25 cellular contexts compared by ENCODE assay signal in genomic region chr19:28523619-28524018, GRCh38.
"Had no signal": no experiment of that assay in that cellular context is flagged by ENCODE, and none has a peak within 500 bp of the region (broad histone marks: within the 10 kb centered on the region; RNA-seq: fewer than 3 reads in every experiment).

No MANE protein-coding gene starts in this region.

- H3K27me3 ChIP-seq: adrenal gland, ascending aorta, brain microvascular endothelial cell, sigmoid colon had no signal

- H3K9me3 Mint-ChIP-seq: activated naive CD4-positive, alpha-beta T cell treated with anti-CD3 and anti-CD28 coated beads, Interleukin-2, amount 50 U/mL, for 72 hours; dendritic cell treated with granulocyte-macrophage colony-stimulating factor and Interleukin-4, amounts not matched to agents 40 ng/mL and 50 ng/mL, for 4 days; naive B cell; type B pancreatic cell had no signal

- DNase-seq: activated CD4-positive, alpha-beta T cell treated with anti-CD3 and anti-CD28 coated beads, Interleukin-2, amount 10 ng/mL, durations not matched to agents 7 days and 5 days; activated CD8-positive, alpha-beta T cell treated with anti-CD3 and anti-CD28 coated beads, Interleukin-2, amount 10 ng/mL, durations not matched to agents 7 days and 5 days; activated T-cell treated with anti-CD3 and anti-CD28 coated beads, Interleukin-2, amount 50 U/mL, for 1 hour; adrenal gland; brain microvascular endothelial cell; caudate nucleus; effector CD4-positive, alpha-beta T cell; left colon; mesendoderm; mucosa of descending colon; naive B cell; nucleus accumbens; posterior cingulate gyrus; retina; sigmoid colon; stimulated activated CD4-positive, alpha-beta T cell treated with anti-CD3 and anti-CD28 coated beads, Interleukin-4, amount 100 ng/mL, for 1 hour; stimulated activated naive CD4-positive, alpha-beta T cell had no signal

- H3K27ac Mint-ChIP-seq: activated CD4-positive, alpha-beta T cell treated with anti-CD3 and anti-CD28 coated beads, Interleukin-2, amount 10 ng/mL, durations not matched to agents 7 days and 5 days; activated CD8-positive, alpha-beta T cell treated with anti-CD3 and anti-CD28 coated beads, Interleukin-2, amount 10 ng/mL, durations not matched to agents 7 days and 5 days; activated naive CD4-positive, alpha-beta T cell treated with anti-CD3 and anti-CD28 coated beads, Interleukin-2, amount 50 U/mL, for 72 hours; dendritic cell treated with granulocyte-macrophage colony-stimulating factor and Interleukin-4, amounts not matched to agents 40 ng/mL and 50 ng/mL, for 4 days; naive B cell; T-helper 2 cell treated with Interferon-gamma antibody and Interleukin-4, amounts not matched to agents 5 μg/mL and 100 μg/mL, for 36 hours; type B pancreatic cell had no signal

- H3K27ac ChIP-seq: adrenal gland, ascending aorta, brain microvascular endothelial cell, sigmoid colon, thoracic aorta, VCaP had no signal

- H3K27me3 Mint-ChIP-seq: activated CD4-positive, alpha-beta T cell treated with anti-CD3 and anti-CD28 coated beads, Interleukin-2, amount 10 ng/mL, durations not matched to agents 7 days and 5 days; naive B cell; type B pancreatic cell had no signal

- H3K4me1 ChIP-seq: adrenal gland, ascending aorta, sigmoid colon had no signal

- H3K9me3 ChIP-seq: adrenal gland, ascending aorta, mucosa of descending colon, sigmoid colon, thoracic aorta had no signal

- H3K36me3 ChIP-seq: adrenal gland, ascending aorta, brain microvascular endothelial cell, sigmoid colon, thoracic aorta had no signal

- H3K4me1 Mint-ChIP-seq: activated CD4-positive, alpha-beta T cell treated with anti-CD3 and anti-CD28 coated beads, Interleukin-2, amount 10 ng/mL, durations not matched to agents 7 days and 5 days; naive B cell had no signal

- H3K4me3 ChIP-seq: adrenal gland, ascending aorta, mucosa of descending colon, sigmoid colon, thoracic aorta had no signal

- ATAC-seq: activated CD4-positive, CD25-positive, alpha-beta regulatory T cell treated with anti-CD3 and anti-CD28 coated beads, Interleukin-2, amount 50 U/mL, for 24 hours; activated CD8-positive, alpha-beta T cell treated with anti-CD3 and anti-CD28 coated beads, Interleukin-2, amount 10 ng/mL, durations not matched to agents 7 days and 5 days; activated naive CD4-positive, alpha-beta T cell treated with anti-CD3 and anti-CD28 coated beads, Interleukin-2, amount 50 U/mL, for 72 hours; left colon; mucosa of descending colon had no signal

- H3K36me3 Mint-ChIP-seq: activated naive CD4-positive, alpha-beta T cell treated with anti-CD3 and anti-CD28 coated beads, Interleukin-2, amount 50 U/mL, for 72 hours; naive B cell; type B pancreatic cell had no signal

- H3K4me3 Mint-ChIP-seq: activated CD4-positive, alpha-beta T cell treated with anti-CD3 and anti-CD28 coated beads, Interleukin-2, amount 10 ng/mL, durations not matched to agents 7 days and 5 days; activated CD8-positive, alpha-beta T cell treated with anti-CD3 and anti-CD28 coated beads, Interleukin-2, amount 10 ng/mL, durations not matched to agents 7 days and 5 days; dendritic cell treated with granulocyte-macrophage colony-stimulating factor and Interleukin-4, amounts not matched to agents 40 ng/mL and 50 ng/mL, for 4 days; naive B cell; T-helper 2 cell treated with Interferon-gamma antibody and Interleukin-4, amounts not matched to agents 5 μg/mL and 100 μg/mL, for 36 hours; type B pancreatic cell had no signal
